In the genomic region with DNA sequence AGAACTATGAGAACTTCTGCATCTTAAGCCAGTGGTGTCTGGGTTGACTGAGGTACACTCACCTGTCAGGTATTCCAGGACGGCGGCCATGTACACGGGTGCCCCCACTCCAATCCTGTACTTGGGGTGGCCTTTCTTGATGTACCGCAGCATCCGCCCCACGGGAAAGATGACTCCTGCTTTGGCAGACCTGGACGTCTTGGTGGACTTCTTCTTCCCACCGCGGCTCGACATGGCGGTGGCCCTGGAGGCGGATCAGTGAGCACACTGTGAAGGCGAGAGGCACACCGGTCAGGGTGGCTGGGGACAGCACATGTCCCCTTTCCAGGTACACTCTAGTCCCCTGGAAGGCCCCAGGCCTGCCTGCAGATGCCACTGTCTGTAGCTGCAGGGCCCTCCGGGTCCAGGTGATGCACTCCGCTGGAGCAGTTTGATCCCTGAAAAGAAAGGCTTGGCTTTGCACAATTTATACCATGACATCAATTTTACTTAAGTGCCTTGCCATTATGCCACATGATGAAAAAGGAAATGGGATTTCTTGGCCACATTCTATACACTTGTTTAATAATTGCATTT, we compare ENCODE assay signal across 25 cellular contexts. TPM values are rescaled to one million over a fixed set of nuclear protein-coding genes. Genes with fewer than 3 reads are reported as not detected.
DNase-seq lines count a peak whose midpoint lies in the region; ATAC-seq and TF ChIP-seq lines count a peak whose summit lies in the region.
"Had no signal": no experiment of that assay in that cellular context is flagged by ENCODE, and none has a peak within 500 bp of the region (broad histone marks: within the 10 kb centered on the region; RNA-seq: fewer than 3 reads in every experiment).

No MANE protein-coding gene starts in this region.

- DNase-seq in activated T-cell treated with anti-CD3 and anti-CD28 coated beads, Interleukin-2, amount 50 U/mL, for 24 hours = no peak
- no peak for DNase-seq in activated T-cell treated with anti-CD3 and anti-CD28 coated beads, Interleukin-2, amount 50 U/mL, for 1 hour
- DNase-seq in RWPE1 (ENCODE audit: low spot score) (no peak), epithelial cell of prostate (ENCODE audit: low read depth, low spot score) (no peak), type B pancreatic cell (ENCODE audit: extremely low spot score, unreplicated experiment) (no peak), SW 1271 (lab: John Stamatoyannopoulos, UW) (no peak), NCI-H510A (lab: John Stamatoyannopoulos, UW) (no peak), omental fat pad (ENCODE audit: low spot score) (no peak)
- DNase-seq: 8988T; CD4-positive, alpha-beta memory T cell; DMS153; EL; H7; MG63; NCI-H1048; NCI-H1436; NCI-H1930; NCI-H226; NCI-H524 treated with DMSO at 0.1 percent for 48 hours; PC-9; SJCRH30 had no signal

- POLR2A ChIA-PET in RWPE1 (lab: Yijun Ruan, JAX; ENCODE audit: low non-redundant PET) = interaction anchor here (0.6 kb wide), 1 partner anchor 481 kb away, joined by 5 read pairs; no protein-coding TSS in a partner anchor

- peaks cover 84% of the 10 kb centered on the region for H3K4me1 Mint-ChIP-seq in activated T-cell treated with anti-CD3 and anti-CD28 coated beads, Interleukin-2, amount 50 U/mL, for 24 hours (ENCODE audit: low read depth)
- peaks cover 31% of the 10 kb centered on the region for H3K4me1 Mint-ChIP-seq in type B pancreatic cell (ENCODE audit: unreplicated experiment)

- H3K9me3 Mint-ChIP-seq in activated T-cell treated with anti-CD3 and anti-CD28 coated beads, Interleukin-2, amount 50 U/mL, for 24 hours = no peaks in the 10 kb centered on the region
- no peaks in the 10 kb centered on the region for H3K9me3 Mint-ChIP-seq in type B pancreatic cell
- H3K9me3 Mint-ChIP-seq: CD4-positive, alpha-beta memory T cell had no signal

- peak overlapping the region; percentile 75 for H3K27ac Mint-ChIP-seq in activated T-cell treated with anti-CD3 and anti-CD28 coated beads, Interleukin-2, amount 50 U/mL, for 24 hours
- H3K27ac Mint-ChIP-seq in type B pancreatic cell = peak overlapping the region; percentile 79
- H3K27ac Mint-ChIP-seq: B cell had no signal

- no peak for ATAC-seq in omental fat pad (ENCODE audit: low FRiP score)
- ATAC-seq: GM12878 had no signal

- peaks cover 95% of the 10 kb centered on the region for H3K36me3 Mint-ChIP-seq in activated T-cell treated with anti-CD3 and anti-CD28 coated beads, Interleukin-2, amount 50 U/mL, for 24 hours (ENCODE audit: low read depth)
- peaks cover 44% of the 10 kb centered on the region for H3K36me3 Mint-ChIP-seq in type B pancreatic cell

- no peak for TF ChIP-seq CTCF in RWPE1 (conservative IDR thresholded peaks at IDR 0.05; ENCODE audit: low read depth)
- no peak for TF ChIP-seq CTCF in type B pancreatic cell (conservative IDR thresholded peaks at IDR 0.05)
- TF ChIP-seq CTCF in omental fat pad (IDR thresholded peaks at IDR 0.05) = no peak

- no peaks in the 10 kb centered on the region for H3K27me3 Mint-ChIP-seq in activated T-cell treated with anti-CD3 and anti-CD28 coated beads, Interleukin-2, amount 50 U/mL, for 24 hours
- no peaks in the 10 kb centered on the region for H3K27me3 Mint-ChIP-seq in type B pancreatic cell
- H3K27me3 Mint-ChIP-seq: B cell; CD4-positive, alpha-beta memory T cell had no signal

- CTCF ChIA-PET in RWPE1 (lab: Yijun Ruan, JAX) = interaction anchor here (0.6 kb wide), 1 partner anchor 72 kb away, joined by 4 read pairs; no protein-coding TSS in a partner anchor

- H3K27ac ChIP-seq in RWPE1 (peak overlapping the region; percentile 67), epithelial cell of prostate (peak overlapping the region; percentile 99)
- H3K27ac ChIP-seq: HL-60, SJCRH30 had no signal

- H3K4me3 Mint-ChIP-seq in activated T-cell treated with anti-CD3 and anti-CD28 coated beads, Interleukin-2, amount 50 U/mL, for 24 hours = no peak overlapping the region
- H3K4me3 Mint-ChIP-seq in type B pancreatic cell = no peak overlapping the region
- H3K4me3 Mint-ChIP-seq: B cell; CD4-positive, alpha-beta memory T cell had no signal

RNA-seq across cellular contexts. Expression of a gene that starts 10.1 kb away (rescaled TPM):
- total RNA-seq in type B pancreatic cell (ENCODE audit: low replicate concordance) = 241 and 254 TPM in 2 replicates
- total RNA-seq in omental fat pad = 100 to 1,000 TPM; 182 to 443 (median 319) TPM

RNA-seq across cellular contexts. Expression of a gene that starts 58.2 kb away (rescaled TPM):
- total RNA-seq in type B pancreatic cell (ENCODE audit: low replicate concordance) = not detected in 2 replicates
- total RNA-seq in omental fat pad = under 1 TPM in 1 of 4 donors, not detected in 3; 0.19 TPM
- total RNA-seq: B cell; CD4-positive, alpha-beta memory T cell; GM12878; H7; HT1080; PC-9; SJCRH30 had no signal
